Comparison of ENCODE assay signal across 1 cellular context in the genomic region with DNA sequence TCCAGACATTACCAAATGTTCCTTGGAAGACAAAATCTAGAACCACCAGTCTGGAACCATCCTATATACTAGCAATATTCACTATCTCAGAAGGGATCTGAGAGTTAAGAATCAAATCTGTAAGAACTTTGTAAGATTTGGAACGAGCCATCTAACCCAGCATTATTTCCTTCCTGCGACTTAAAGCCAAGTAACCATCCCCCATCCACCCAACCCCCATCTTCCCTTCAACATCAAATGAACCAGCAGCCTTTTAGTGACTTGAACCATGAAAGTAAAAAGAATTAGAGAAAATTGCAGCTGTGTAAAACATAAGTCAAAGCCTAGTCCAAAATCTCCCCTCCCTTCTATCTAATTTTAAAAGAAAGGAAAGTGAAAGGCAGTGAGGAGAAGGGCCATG.
TF ChIP-seq lines count a peak whose summit lies in the region.

No MANE protein-coding gene starts in this region.

TF ChIP-seq in GM12878, 131 proteins besides CTCF, POLR2A, EP300 and RAD21 (continued from another document):
- TF ChIP-seq, protein P1, sequence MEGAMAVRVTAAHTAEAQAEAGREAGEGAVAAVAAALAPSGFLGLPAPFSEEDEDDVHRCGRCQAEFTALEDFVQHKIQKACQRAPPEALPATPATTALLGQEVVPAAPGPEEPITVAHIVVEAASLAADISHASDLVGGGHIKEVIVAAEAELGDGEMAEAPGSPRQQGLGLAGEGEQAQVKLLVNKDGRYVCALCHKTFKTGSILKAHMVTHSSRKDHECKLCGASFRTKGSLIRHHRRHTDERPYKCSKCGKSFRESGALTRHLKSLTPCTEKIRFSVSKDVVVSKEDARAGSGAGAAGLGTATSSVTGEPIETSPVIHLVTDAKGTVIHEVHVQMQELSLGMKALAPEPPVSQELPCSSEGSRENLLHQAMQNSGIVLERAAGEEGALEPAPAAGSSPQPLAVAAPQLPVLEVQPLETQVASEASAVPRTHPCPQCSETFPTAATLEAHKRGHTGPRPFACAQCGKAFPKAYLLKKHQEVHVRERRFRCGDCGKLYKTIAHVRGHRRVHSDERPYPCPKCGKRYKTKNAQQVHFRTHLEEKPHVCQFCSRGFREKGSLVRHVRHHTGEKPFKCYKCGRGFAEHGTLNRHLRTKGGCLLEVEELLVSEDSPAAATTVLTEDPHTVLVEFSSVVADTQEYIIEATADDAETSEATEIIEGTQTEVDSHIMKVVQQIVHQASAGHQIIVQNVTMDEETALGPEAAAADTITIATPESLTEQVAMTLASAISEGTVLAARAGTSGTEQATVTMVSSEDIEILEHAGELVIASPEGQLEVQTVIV (IDR thresholded peaks at IDR 0.05; ENCODE audit: borderline replicate concordance, partially characterized antibody) = no peak
